29 cellular contexts compared by ENCODE assay signal in the genomic region with DNA sequence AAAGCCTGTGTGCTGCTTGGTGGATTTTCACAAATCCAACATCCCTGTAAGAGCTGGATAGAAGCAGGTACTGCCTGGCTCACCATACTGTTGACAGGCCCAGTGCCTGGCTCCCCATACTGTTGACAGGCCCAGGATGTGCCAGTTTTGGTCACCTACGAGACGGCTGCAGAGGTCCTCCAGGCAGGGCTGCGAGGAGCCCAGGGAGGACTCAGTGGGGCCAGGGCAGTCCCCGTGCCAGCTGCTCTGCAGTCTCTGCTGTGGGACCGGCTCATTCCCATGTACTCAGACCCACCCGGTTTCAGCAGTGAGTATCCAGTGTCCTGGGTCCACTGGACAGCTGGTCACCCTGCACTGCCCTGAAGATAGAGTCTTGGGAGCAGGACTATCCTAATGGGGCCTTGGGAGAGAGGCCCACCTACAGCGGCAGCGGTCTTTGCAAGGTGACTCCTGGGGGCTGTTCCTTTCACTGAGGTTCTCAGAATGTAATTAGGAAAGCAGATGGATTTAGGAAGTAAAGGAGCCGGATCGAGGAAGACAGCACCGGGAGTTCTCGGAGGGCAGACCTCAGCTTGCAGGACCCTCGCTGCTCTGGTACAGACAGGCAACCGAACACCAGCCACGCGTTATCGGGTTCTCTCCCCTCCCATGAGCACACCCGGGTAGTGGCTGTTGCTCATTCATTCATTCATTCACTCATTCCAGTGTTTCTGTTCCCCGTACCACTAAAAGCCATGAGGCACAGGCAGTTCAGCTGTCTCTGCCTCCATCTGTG.
DNase-seq lines count a peak whose midpoint lies in the region; ATAC-seq, FAIRE-seq and TF ChIP-seq lines count a peak whose summit lies in the region.
"Had no signal": no experiment of that assay in that cellular context is flagged by ENCODE, and none has a peak within 500 bp of the region (broad histone marks: within the 10 kb centered on the region; RNA-seq: fewer than 3 reads in every experiment).

No MANE protein-coding gene starts in this region.

- no peaks in the 10 kb centered on the region for H3K36me3 ChIP-seq in NT2/D1 (ENCODE audit: insufficient read depth, insufficient read length, low read length)
- H3K36me3 ChIP-seq in neural cell (ENCODE audit: insufficient read depth, low read length), result no peaks in the 10 kb centered on the region
- no peaks in the 10 kb centered on the region for H3K36me3 ChIP-seq in hepatocyte (replicated peaks; ENCODE audit: insufficient read depth, low read depth)
- H3K36me3 ChIP-seq: BLaER1 treated with 17β-estradiol and CSF1 and Interleukin-3, amounts not matched to agents 10 nM and 100 nM; esophagus squamous epithelium; Peyer's patch; SJSA1; thyroid gland had no signal

- no peak for TF ChIP-seq EP300 in neural cell (conservative IDR thresholded peaks at IDR 0.05; ENCODE audit: poor library complexity, severe bottlenecking)

- H3K79me2 ChIP-seq in neural cell (replicated peaks; ENCODE audit: insufficient read depth, low read length) (no peaks in the 10 kb centered on the region), hepatocyte (no peaks in the 10 kb centered on the region)

- no peaks in the 10 kb centered on the region for H3K9me2 ChIP-seq in neural cell (ENCODE audit: insufficient read depth, low read length)
- no peaks in the 10 kb centered on the region for H3K9me2 ChIP-seq in hepatocyte (replicated peaks; ENCODE audit: insufficient read depth)

- ATAC-seq in GM18505 (IDR thresholded peaks at IDR 0.05; ENCODE audit: unreplicated experiment), result no peak
- ATAC-seq: effector memory CD8-positive, alpha-beta T cell; T-cell had no signal

- WGBS in hepatocyte (ENCODE audit: low lambda C conversion rate, missing lambda C conversion rate), result 93% methylated on average over 19 of the region's 19 CpGs

- DNase-seq in NT2/D1 (ENCODE audit: low read depth, low spot score), result no peak
- DNase-seq in dorsolateral prefrontal cortex, result peak in 4 of 10 donors; percentile 5 to 31 (median 18)
- no peak for DNase-seq in GM19239 (ENCODE audit: insufficient read length, low spot score)
- no peak for DNase-seq in NCI-H345 treated with DMSO at 0.1 percent for 48 hours (lab: John Stamatoyannopoulos, UW; ENCODE audit: unreplicated experiment)
- DNase-seq in hepatocyte (ENCODE audit: low spot score), result no peak
- DNase-seq: activated CD4-positive, alpha-beta memory T cell treated with anti-CD3 and anti-CD28 coated beads, Interleukin-2, amount 10 ng/mL, durations not matched to agents 7 days and 5 days; activated CD4-positive, CD25-positive, alpha-beta regulatory T cell treated with anti-CD3 and anti-CD28 coated beads, Interleukin-2, amount 50 U/mL, for 72 hours; activated naive CD8-positive, alpha-beta T cell treated with anti-CD3 and anti-CD28 coated beads for 36 hours; DND-41; effector memory CD8-positive, alpha-beta T cell; esophagus squamous epithelium; hippocampal formation; KG1; MM.1S; NCI-H446 treated with DMSO at 0.1 percent for 48 hours; stimulated activated CD4-positive, alpha-beta T cell treated with anti-CD3 and anti-CD28 coated beads, Interleukin-12 subunit alpha, Interleukin-12 subunit beta, amount 100 ng/mL, for 4 hours; stimulated activated CD4-positive, alpha-beta T cell treated with anti-CD3 and anti-CD28 coated beads, Interleukin-4, amount 100 ng/mL, for 4 hours; stimulated activated naive CD4-positive, alpha-beta T cell; thyroid gland had no signal

- intact Hi-C loops in dorsolateral prefrontal cortex (cut with DNase I), result no loop called here

- H3K4me1 ChIP-seq in NT2/D1 (ENCODE audit: insufficient read depth, insufficient read length) (peaks cover 17% of the 10 kb centered on the region), hepatocyte (ENCODE audit: insufficient read depth) (no peaks in the 10 kb centered on the region)
- H3K4me1 ChIP-seq: esophagus squamous epithelium, Peyer's patch, thyroid gland had no signal

- H3K9ac ChIP-seq in NT2/D1 (ENCODE audit: insufficient read length, low read depth) (peak overlapping the region; percentile 32), neural cell (ENCODE audit: low read length) (peak overlapping the region; percentile 46)
- H3K9ac ChIP-seq: BLaER1 treated with 17β-estradiol and CSF1 and Interleukin-3, amounts not matched to agents 10 nM and 100 nM had no signal

- H4K20me1 ChIP-seq in neural cell (ENCODE audit: insufficient read depth), result no peaks in the 10 kb centered on the region
- no peaks in the 10 kb centered on the region for H4K20me1 ChIP-seq in hepatocyte (ENCODE audit: insufficient read depth, poor library complexity, severe bottlenecking)

- TF ChIP-seq POLR2A in GM18505 (IDR thresholded peaks at IDR 0.05; ENCODE audit: borderline replicate concordance, extremely low read depth, insufficient read depth, insufficient read length), result no peak

- no peak overlapping the region for H3K27ac ChIP-seq in 22Rv1
- peak overlapping the region in 37 of 59 donors; percentile 11 to 84 (median 67) for H3K27ac ChIP-seq in dorsolateral prefrontal cortex
- peak overlapping the region; percentile 75 for H3K27ac ChIP-seq in neural cell (ENCODE audit: low read length)
- H3K27ac ChIP-seq in hepatocyte, result no peak overlapping the region
- H3K27ac ChIP-seq: BLaER1 treated with 17β-estradiol and CSF1 and Interleukin-3, amounts not matched to agents 10 nM and 100 nM; esophagus squamous epithelium; Peyer's patch; SJSA1; thyroid gland had no signal

- TF ChIP-seq CTCF in 22Rv1 (IDR thresholded peaks at IDR 0.05), result 0 out of 2 replicates have a peak, but pooled peaks have one; percentile 7
- no peak for TF ChIP-seq CTCF in dorsolateral prefrontal cortex (IDR thresholded peaks at IDR 0.05 in 54 of 56, conservative IDR thresholded peaks at IDR 0.05 in 2 of 56; ENCODE audit: low read depth in 1 of 56, partially characterized antibody in 56 of 56)
- peak; percentile 5 for TF ChIP-seq CTCF in neural cell (IDR thresholded peaks at IDR 0.05; ENCODE audit: poor library complexity, severe bottlenecking)
- TF ChIP-seq CTCF in hepatocyte (IDR thresholded peaks at IDR 0.05; ENCODE audit: poor library complexity), result no peak

- no peak overlapping the region for H2AFZ ChIP-seq in neural cell (ENCODE audit: low read depth, low read length)
- H2AFZ ChIP-seq in hepatocyte, result no peak overlapping the region

- H3K27me3 ChIP-seq in NT2/D1 (ENCODE audit: insufficient read depth, insufficient read length) (no peaks in the 10 kb centered on the region), dorsolateral prefrontal cortex (no peaks in the 10 kb centered on the region), neural cell (ENCODE audit: insufficient read depth, low read depth, low read length) (no peaks in the 10 kb centered on the region), hepatocyte (no peaks in the 10 kb centered on the region)
- H3K27me3 ChIP-seq: BLaER1 treated with 17β-estradiol and CSF1 and Interleukin-3, amounts not matched to agents 10 nM and 100 nM; Peyer's patch; SJSA1; thyroid gland had no signal

- no peaks in the 10 kb centered on the region for H3F3A ChIP-seq in neural cell (ENCODE audit: insufficient read depth, low read length, poor library complexity, severe bottlenecking)

- no peak overlapping the region for H3K4me2 ChIP-seq in neural cell (ENCODE audit: low read length)
- H3K4me2 ChIP-seq in hepatocyte, result no peak overlapping the region
- H3K4me2 ChIP-seq: BLaER1 treated with 17β-estradiol and CSF1 and Interleukin-3, amounts not matched to agents 10 nM and 100 nM had no signal

- H3K4me3 ChIP-seq in NT2/D1 (ENCODE audit: insufficient read length, low read depth) (no peak overlapping the region), dorsolateral prefrontal cortex (no peak overlapping the region), neural cell (ENCODE audit: low read length) (no peak overlapping the region), hepatocyte (no peak overlapping the region)
- H3K4me3 ChIP-seq: BLaER1 treated with 17β-estradiol and CSF1 and Interleukin-3, amounts not matched to agents 10 nM and 100 nM; esophagus squamous epithelium; Peyer's patch; SJSA1; thyroid gland had no signal

- TF ChIP-seq RAD21 in neural cell (conservative IDR thresholded peaks at IDR 0.05), result no peak

- H3K9me3 ChIP-seq in NT2/D1 (ENCODE audit: insufficient read depth, low read length), result no peaks in the 10 kb centered on the region
- H3K9me3 ChIP-seq in neural cell (ENCODE audit: low read length), result no peaks in the 10 kb centered on the region
- H3K9me3 ChIP-seq in hepatocyte (ENCODE audit: low read depth), result no peaks in the 10 kb centered on the region
- H3K9me3 ChIP-seq: esophagus squamous epithelium, Peyer's patch, thyroid gland had no signal

- no peak for FAIRE-seq in GM19239 (lab: Jason Lieb, UNC)
- FAIRE-seq: colon, frontal cortex, GM12891 had no signal

TF ChIP-seq in neural cell, 6 proteins besides CTCF, POLR2A, EP300 and RAD21:
- TF ChIP-seq POLR2AphosphoS5 (IDR thresholded peaks at IDR 0.05) (no peak), MXI1 (conservative IDR thresholded peaks at IDR 0.05; ENCODE audit: poor library complexity, severe bottlenecking) (no peak), TAF1 (IDR thresholded peaks at IDR 0.05; ENCODE audit: low read depth) (no peak), SMC3 (conservative IDR thresholded peaks at IDR 0.05; ENCODE audit: poor library complexity) (no peak), EZH2 (IDR thresholded peaks at IDR 0.05; ENCODE audit: borderline replicate concordance, insufficient read depth, low read length, poor library complexity, severe bottlenecking) (no peak)
- TF ChIP-seq, protein P1, sequence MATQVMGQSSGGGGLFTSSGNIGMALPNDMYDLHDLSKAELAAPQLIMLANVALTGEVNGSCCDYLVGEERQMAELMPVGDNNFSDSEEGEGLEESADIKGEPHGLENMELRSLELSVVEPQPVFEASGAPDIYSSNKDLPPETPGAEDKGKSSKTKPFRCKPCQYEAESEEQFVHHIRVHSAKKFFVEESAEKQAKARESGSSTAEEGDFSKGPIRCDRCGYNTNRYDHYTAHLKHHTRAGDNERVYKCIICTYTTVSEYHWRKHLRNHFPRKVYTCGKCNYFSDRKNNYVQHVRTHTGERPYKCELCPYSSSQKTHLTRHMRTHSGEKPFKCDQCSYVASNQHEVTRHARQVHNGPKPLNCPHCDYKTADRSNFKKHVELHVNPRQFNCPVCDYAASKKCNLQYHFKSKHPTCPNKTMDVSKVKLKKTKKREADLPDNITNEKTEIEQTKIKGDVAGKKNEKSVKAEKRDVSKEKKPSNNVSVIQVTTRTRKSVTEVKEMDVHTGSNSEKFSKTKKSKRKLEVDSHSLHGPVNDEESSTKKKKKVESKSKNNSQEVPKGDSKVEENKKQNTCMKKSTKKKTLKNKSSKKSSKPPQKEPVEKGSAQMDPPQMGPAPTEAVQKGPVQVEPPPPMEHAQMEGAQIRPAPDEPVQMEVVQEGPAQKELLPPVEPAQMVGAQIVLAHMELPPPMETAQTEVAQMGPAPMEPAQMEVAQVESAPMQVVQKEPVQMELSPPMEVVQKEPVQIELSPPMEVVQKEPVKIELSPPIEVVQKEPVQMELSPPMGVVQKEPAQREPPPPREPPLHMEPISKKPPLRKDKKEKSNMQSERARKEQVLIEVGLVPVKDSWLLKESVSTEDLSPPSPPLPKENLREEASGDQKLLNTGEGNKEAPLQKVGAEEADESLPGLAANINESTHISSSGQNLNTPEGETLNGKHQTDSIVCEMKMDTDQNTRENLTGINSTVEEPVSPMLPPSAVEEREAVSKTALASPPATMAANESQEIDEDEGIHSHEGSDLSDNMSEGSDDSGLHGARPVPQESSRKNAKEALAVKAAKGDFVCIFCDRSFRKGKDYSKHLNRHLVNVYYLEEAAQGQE (IDR thresholded peaks at IDR 0.05; ENCODE audit: borderline replicate concordance), result no peak

Comparison
In these comparisons a context has a peak if more than half of its experiments do, and no peak if none do; other contexts are left out.
1. H3K27ac ChIP-seq: peak in dorsolateral prefrontal cortex (37 of 59) and neural cell (single experiment); none in 22Rv1 (single experiment) and hepatocyte (single experiment).
2. CTCF ChIP-seq: peak in 22Rv1 (single experiment) and neural cell (single experiment); none in dorsolateral prefrontal cortex (0 of 56) and hepatocyte (single experiment).